In genomic region chrX:63929608-63930007, GRCh38 we compare ENCODE assay signal across 27 cellular contexts.
"Had no signal": no experiment of that assay in that cellular context is flagged by ENCODE, and none has a peak within 500 bp of the region (broad histone marks: within the 10 kb centered on the region; RNA-seq: fewer than 3 reads in every experiment).

No MANE protein-coding gene starts in this region.

- H3K4me3 ChIP-seq: esophagus muscularis mucosa, gastrocnemius medialis, heart left ventricle had no signal

- H3K27me3 ChIP-seq: brain microvascular endothelial cell, esophagus muscularis mucosa, foreskin keratinocyte, gastrocnemius medialis had no signal

- ATAC-seq: activated CD4-positive, CD25-positive, alpha-beta regulatory T cell treated with anti-CD3 and anti-CD28 coated beads, Interleukin-2, amount 50 U/mL, for 24 hours; activated CD8-positive, alpha-beta memory T cell treated with anti-CD3 and anti-CD28 coated beads, Interleukin-2, amount 10 ng/mL, durations not matched to agents 7 days and 5 days; activated CD8-positive, alpha-beta T cell treated with anti-CD3 and anti-CD28 coated beads, Interleukin-2, amount 10 ng/mL, durations not matched to agents 7 days and 5 days; activated naive CD4-positive, alpha-beta T cell treated with anti-CD3 and anti-CD28 coated beads, Interleukin-2, amount 50 U/mL, for 72 hours; effector memory CD8-positive, alpha-beta T cell; foreskin keratinocyte; gastrocnemius medialis; heart left ventricle; T-helper 17 cell had no signal

- H3K4me1 ChIP-seq: esophagus muscularis mucosa, foreskin keratinocyte, gastrocnemius medialis, heart left ventricle had no signal

- H3K27ac ChIP-seq: brain microvascular endothelial cell, esophagus muscularis mucosa, foreskin keratinocyte, gastrocnemius medialis, heart left ventricle, WERI-Rb-1 had no signal

- H3K36me3 ChIP-seq: brain microvascular endothelial cell, esophagus muscularis mucosa, gastrocnemius medialis, heart left ventricle, WERI-Rb-1 had no signal

- DNase-seq: activated B cell treated with CpG ODN at 0.5 μM for 24 hours; activated CD4-positive, alpha-beta memory T cell treated with anti-CD3 and anti-CD28 coated beads for 36 hours; activated CD4-positive, alpha-beta T cell treated with anti-CD3 and anti-CD28 coated beads, Interleukin-2, amount 10 ng/mL, durations not matched to agents 24 days and 14 days; activated CD8-positive, alpha-beta memory T cell treated with anti-CD3 and anti-CD28 coated beads, Interleukin-2, amount 10 ng/mL, durations not matched to agents 7 days and 5 days; activated CD8-positive, alpha-beta memory T cell treated with anti-CD3 and anti-CD28 coated beads, Interleukin-2, amount 50 U/mL, for 4 hours; activated CD8-positive, alpha-beta T cell treated with anti-CD3 and anti-CD28 coated beads, Interleukin-2, amount 10 ng/mL, durations not matched to agents 7 days and 5 days; activated effector memory CD4-positive, alpha-beta T cell treated with anti-CD3 and anti-CD28 coated beads, Interleukin-2, amount 50 U/mL, for 16 hours; activated naive CD4-positive, alpha-beta T cell treated with anti-CD3 and anti-CD28 coated beads for 36 hours; activated naive CD8-positive, alpha-beta T cell treated with anti-CD3 and anti-CD28 coated beads, Interleukin-2, amount 10 ng/mL, durations not matched to agents 7 days and 5 days; activated T-cell treated with anti-CD3 and anti-CD28 coated beads, Interleukin-2, amount 50 U/mL, for 1 hour; activated T-cell treated with anti-CD3 and anti-CD28 coated beads, Interleukin-2, amount 50 U/mL, for 48 hours; brain microvascular endothelial cell; caudate nucleus; cortex of kidney; dermis blood vessel endothelial cell; effector CD4-positive, alpha-beta T cell; effector memory CD8-positive, alpha-beta T cell; foreskin keratinocyte; gastrocnemius medialis; glutamatergic neuron; heart left ventricle; T-helper 17 cell; T1000 had no signal

- H3K9me3 ChIP-seq: esophagus muscularis mucosa, gastrocnemius medialis had no signal
